22 cellular contexts compared by ENCODE assay signal in the genomic region with DNA sequence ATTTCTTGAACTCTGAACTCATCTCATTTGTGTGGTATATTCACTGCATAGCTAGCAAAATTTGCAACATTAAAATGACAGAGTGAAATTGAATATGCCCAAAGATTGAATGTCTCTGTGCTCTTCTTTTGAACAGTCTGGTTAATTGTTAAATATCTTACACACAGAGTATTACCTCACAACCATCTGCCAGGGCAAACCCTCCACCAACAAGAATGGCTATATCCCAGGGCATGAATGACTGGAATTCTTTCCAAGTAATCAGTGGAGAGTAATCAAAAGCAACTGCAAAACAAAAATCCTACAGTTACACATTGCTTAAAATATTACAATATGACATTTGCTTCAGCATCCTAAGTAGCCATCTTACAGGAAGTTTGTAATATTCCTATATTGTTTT.
"Had no signal": no experiment of that assay in that cellular context is flagged by ENCODE, and none has a peak within 500 bp of the region (broad histone marks: within the 10 kb centered on the region; RNA-seq: fewer than 3 reads in every experiment).

No MANE protein-coding gene starts in this region.

- DNase-seq: activated CD4-positive, alpha-beta T cell treated with anti-CD3 and anti-CD28 coated beads, Interleukin-2, amount 10 ng/mL, durations not matched to agents 24 days and 14 days; activated CD8-positive, alpha-beta T cell treated with anti-CD3 and anti-CD28 coated beads for 36 hours; activated gamma-delta T cell; activated naive CD4-positive, alpha-beta T cell treated with anti-CD3 and anti-CD28 coated beads, Interleukin-2, amount 50 U/mL, for 16 hours; activated naive CD8-positive, alpha-beta T cell treated with anti-CD3 and anti-CD28 coated beads, Interleukin-2, amount 50 U/mL, for 24 hours; anterior cingulate cortex; body of pancreas; dermis blood vessel endothelial cell; effector CD8-positive, alpha-beta T cell; heart right ventricle; islet precursor cell; lower lobe of right lung; mesendoderm; mucosa of descending colon; naive B cell; nucleus accumbens; right lobe of liver; stimulated activated CD4-positive, alpha-beta T cell treated with anti-CD3 and anti-CD28 coated beads, Interleukin-15, amount 100 ng/mL, for 24 hours; stimulated activated CD4-positive, alpha-beta T cell treated with anti-CD3 and anti-CD28 coated beads, Interleukin-2, amount 100 ng/mL, for 48 hours; stimulated activated CD8-positive, alpha-beta memory T cell treated with anti-CD3 and anti-CD28 coated beads, Interleukin-4, amount 100 ng/mL, for 48 hours; stimulated activated naive B cell treated with anti-CD40 and anti-IgM and Interleukin-4, amounts not matched to agents 10 μg/mL and 1 μg/mL and 100 μg/mL, for 72 hours; transverse colon had no signal
